1 cellular context compared by ENCODE assay signal in the genomic region with DNA sequence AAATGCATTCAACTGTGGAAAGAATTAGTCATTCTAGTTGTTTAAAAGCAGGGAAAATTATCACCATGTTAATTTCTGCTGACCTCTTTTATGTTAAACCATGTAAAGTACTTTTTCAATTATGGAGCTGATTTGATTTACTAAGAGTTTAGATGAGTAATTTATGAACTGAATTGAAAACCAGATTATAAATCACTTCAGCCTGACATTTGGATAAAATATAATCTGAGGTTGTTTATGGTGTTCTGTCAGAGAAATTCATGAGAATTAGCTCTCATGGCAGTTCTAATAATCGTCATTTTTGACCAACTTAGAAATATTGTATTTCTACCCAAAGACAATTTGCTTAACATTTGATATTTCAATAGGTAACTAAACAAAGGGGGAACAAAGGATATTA.
TF ChIP-seq lines count a peak whose summit lies in the region.

No MANE protein-coding gene starts in this region.

TF ChIP-seq in HEK293T, 16 proteins besides CTCF, POLR2A, EP300 and RAD21:
- TF ChIP-seq PKNOX1 (IDR thresholded peaks at IDR 0.05) (peak; percentile 15; the same call in 1 of the 2 replicates), ARNT (IDR thresholded peaks at IDR 0.05) (no peak), HDGF (IDR thresholded peaks at IDR 0.05; ENCODE audit: borderline replicate concordance) (no peak)
TF ChIP-seq in HEK293T: peak in this region for 1.
